In genomic region chr12:29725587-29726320, GRCh38 we compare ENCODE assay signal across 10 cellular contexts. TPM values are rescaled to one million over a fixed set of nuclear protein-coding genes. Genes with fewer than 3 reads are reported as not detected.
DNase-seq lines count a peak whose midpoint lies in the region; ATAC-seq, FAIRE-seq and TF ChIP-seq lines count a peak whose summit lies in the region.
"Had no signal": no experiment of that assay in that cellular context is flagged by ENCODE, and none has a peak within 500 bp of the region (broad histone marks: within the 10 kb centered on the region; RNA-seq: fewer than 3 reads in every experiment).

No MANE protein-coding gene starts in this region.

- no peaks in the 10 kb centered on the region for H3K27me3 ChIP-seq in upper lobe of left lung

- no peaks in the 10 kb centered on the region for H3K36me3 ChIP-seq in upper lobe of left lung

- H3K27ac ChIP-seq in upper lobe of left lung: peak overlapping the region; percentile 43 to 76 (median 62)
- H3K27ac ChIP-seq: A549 had no signal

- DNase-seq in NCI-H1436 (lab: John Stamatoyannopoulos, UW) (peak; percentile 65), NCI-H1436 treated with DMSO at 0.1 percent for 48 hours (lab: John Stamatoyannopoulos, UW) (no peak), cardiac fibroblast (ENCODE audit: low read depth in 2 of 2) (peak; percentile 97 to 99), lung microvascular endothelial cell (ENCODE audit: low read depth in 2 of 2) (peak; percentile 69 to 82), upper lobe of left lung (no peak), NAMALWA (ENCODE audit: low spot score) (no peak), urothelium cell line (ENCODE audit: low spot score) (no peak), iPS-NIHi7 (ENCODE audit: extremely low spot score) (no peak)

- H3K9me3 ChIP-seq in upper lobe of left lung: no peaks in the 10 kb centered on the region
- H3K9me3 ChIP-seq: A549 had no signal

- TF ChIP-seq POLR2A in upper lobe of left lung (IDR thresholded peaks at IDR 0.05): no peak

- whole genome bisulfite sequencing in upper lobe of left lung, 2 donors: 45 to 56% methylated on average over 6 of the region's 6 CpGs

- FAIRE-seq in urothelium cell line (lab: Jason Lieb, UNC): no peak
- FAIRE-seq: A549, bronchial epithelial cell had no signal

- no peak for TF ChIP-seq CTCF in cardiac fibroblast (IDR thresholded peaks at IDR 0.05; ENCODE audit: low read depth, low read length)
- no peak for TF ChIP-seq CTCF in upper lobe of left lung (IDR thresholded peaks at IDR 0.05)

- no peak for TF ChIP-seq EP300 in upper lobe of left lung (IDR thresholded peaks at IDR 0.05)

- H3K4me3 ChIP-seq in cardiac fibroblast (replicated peaks in 1 of 2; ENCODE audit: low read depth in 2 of 2, low read length in 2 of 2): no peak overlapping the region
- H3K4me3 ChIP-seq in upper lobe of left lung: no peak overlapping the region
- H3K4me3 ChIP-seq: A549 had no signal

- peaks cover 3 to 20% (median 6%) of the 10 kb centered on the region in 4 donors for H3K4me1 ChIP-seq in upper lobe of left lung
- H3K4me1 ChIP-seq: A549 had no signal

- peak; percentile 26 to 30 for ATAC-seq in upper lobe of left lung (ENCODE audit: low FRiP score in 2 of 2)
- ATAC-seq: A549 had no signal

RNA-seq across cellular contexts. Expression of gene TMTC1, which starts 58.0 kb away (rescaled TPM):
- total RNA-seq in lung microvascular endothelial cell: 1.7 and 6.9 TPM in 2 replicates
- total RNA-seq in upper lobe of left lung: 10 to 100 TPM; 25.1 to 39.3 (median 29.7) TPM

Comparison
In these comparisons a context has a peak if more than half of its experiments do, and no peak if none do; other contexts are left out.
1. DNase-seq: peak in NCI-H1436 (single experiment), cardiac fibroblast (2 of 2) and lung microvascular endothelial cell (2 of 2); none in NCI-H1436 treated with DMSO at 0.1 percent for 48 hours (single experiment), upper lobe of left lung (0 of 2), NAMALWA (single experiment), urothelium cell line (single experiment) and iPS-NIHi7 (single experiment).